In the genomic region with DNA sequence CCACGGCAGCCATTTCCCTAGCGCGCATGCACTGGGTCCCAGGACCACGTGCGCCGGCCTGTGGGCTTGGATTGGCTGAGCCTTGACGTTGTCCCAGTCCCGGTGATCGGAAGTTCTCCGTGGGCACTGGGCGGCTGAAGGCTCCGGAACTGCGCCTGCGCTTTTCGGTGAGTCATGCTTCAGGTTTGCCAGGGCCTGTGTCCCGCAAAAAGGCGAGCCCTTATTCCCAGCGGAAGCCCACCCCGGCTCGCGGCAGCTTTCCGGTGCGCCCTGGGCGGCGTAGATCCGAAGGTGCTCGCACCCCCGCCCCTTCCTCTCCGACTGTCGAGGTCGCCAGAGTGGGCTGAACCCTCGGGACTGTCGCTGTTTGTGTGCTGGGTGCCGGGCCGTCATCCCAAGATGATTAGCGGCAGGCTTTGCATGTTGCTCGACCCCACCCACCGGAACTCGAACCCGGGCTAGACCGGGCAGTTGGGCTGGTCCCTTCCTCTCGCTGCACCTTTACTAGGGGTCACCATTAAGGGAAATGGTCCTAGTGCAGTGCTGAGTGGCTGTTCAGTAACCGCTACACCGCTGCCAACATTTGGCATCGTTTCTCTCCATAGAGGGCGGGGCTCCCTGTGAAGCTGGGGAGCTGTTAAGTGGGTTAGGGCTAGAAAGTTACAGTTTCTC, we compare ENCODE assay signal across 8 cellular contexts. TPM values are rescaled to one million over a fixed set of nuclear protein-coding genes. Genes with fewer than 3 reads are reported as not detected.
DNase-seq lines count a peak whose midpoint lies in the region; ATAC-seq lines count a peak whose summit lies in the region.

A gene with protein sequence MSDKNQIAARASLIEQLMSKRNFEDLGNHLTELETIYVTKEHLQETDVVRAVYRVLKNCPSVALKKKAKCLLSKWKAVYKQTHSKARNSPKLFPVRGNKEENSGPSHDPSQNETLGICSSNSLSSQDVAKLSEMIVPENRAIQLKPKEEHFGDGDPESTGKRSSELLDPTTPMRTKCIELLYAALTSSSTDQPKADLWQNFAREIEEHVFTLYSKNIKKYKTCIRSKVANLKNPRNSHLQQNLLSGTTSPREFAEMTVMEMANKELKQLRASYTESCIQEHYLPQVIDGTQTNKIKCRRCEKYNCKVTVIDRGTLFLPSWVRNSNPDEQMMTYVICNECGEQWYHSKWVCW (plus strand): TSS at position 120 of the 672 bp plus-strand sequence. CDS start 9,368 bp downstream, outside the sequence.

- CTCF ChIA-PET in activated CD4-positive, alpha-beta T cell treated with anti-CD3 and anti-CD28 coated beads, Interleukin-2, amount 10 ng/mL, durations not matched to agents 7 days and 5 days (lab: Charles Lee) = no interaction called here

- ATAC-seq in GM19328 (IDR thresholded peaks at IDR 0.05; ENCODE audit: unreplicated experiment) = peak; percentile 91
- peak; percentile 90 for ATAC-seq in HG03469 (IDR thresholded peaks at IDR 0.05; ENCODE audit: unreplicated experiment)
- ATAC-seq in left colon = peak; percentile 99

- H3K36me3 Mint-ChIP-seq in activated CD4-positive, alpha-beta T cell treated with anti-CD3 and anti-CD28 coated beads, Interleukin-2, amount 10 ng/mL, durations not matched to agents 7 days and 5 days (ENCODE audit: low read depth) = peaks cover 15% of the 10 kb centered on the region

- no peaks in the 10 kb centered on the region for H3K27me3 Mint-ChIP-seq in activated CD4-positive, alpha-beta T cell treated with anti-CD3 and anti-CD28 coated beads, Interleukin-2, amount 10 ng/mL, durations not matched to agents 7 days and 5 days

- peak within 1 kb of the TSS; percentile 83 for H3K4me3 Mint-ChIP-seq in activated CD4-positive, alpha-beta T cell treated with anti-CD3 and anti-CD28 coated beads, Interleukin-2, amount 10 ng/mL, durations not matched to agents 7 days and 5 days

- H3K9me3 Mint-ChIP-seq in activated CD4-positive, alpha-beta T cell treated with anti-CD3 and anti-CD28 coated beads, Interleukin-2, amount 10 ng/mL, durations not matched to agents 7 days and 5 days = no peaks in the 10 kb centered on the region

- intact Hi-C loops in left colon (cut with DNase I, micrococcal nuclease) = loop anchor here in 1 of 2 donors (5.0 kb wide), 1 partner anchor 146 kb away; no protein-coding TSS in a partner anchor

- peak within 1 kb of the TSS; percentile 98 for H3K27ac Mint-ChIP-seq in activated CD4-positive, alpha-beta T cell treated with anti-CD3 and anti-CD28 coated beads, Interleukin-2, amount 10 ng/mL, durations not matched to agents 7 days and 5 days

- DNase-seq in C1 segment of cervical spinal cord (lab: John Stamatoyannopoulos, UW) (peak; percentile 61 to 97 (median 92)), NCI-H69 (lab: John Stamatoyannopoulos, UW) (peak; percentile 97), cortex of kidney (lab: John Stamatoyannopoulos, UW) (peak; percentile 21), left colon (peak; percentile 98)
- DNase-seq in activated CD4-positive, alpha-beta T cell treated with anti-CD3 and anti-CD28 coated beads, Interleukin-2, amount 10 ng/mL, durations not matched to agents 7 days and 5 days = peak; percentile 94
- DNase-seq in stimulated activated CD4-positive, alpha-beta T cell treated with anti-CD3 and anti-CD28 coated beads, Interleukin-1b, Interleukin-23, amount 100 ng/mL, for 4 hours (ENCODE audit: low read depth in 2 of 2) = peak; percentile 81 to 95

- POLR2A ChIA-PET in activated CD4-positive, alpha-beta T cell treated with anti-CD3 and anti-CD28 coated beads, Interleukin-2, amount 10 ng/mL, durations not matched to agents 7 days and 5 days (lab: Charles Lee) = interaction anchor here (0.6 kb wide), 1 partner anchor 566 kb away, joined by 3 read pairs; no protein-coding TSS in a partner anchor

- H3K4me1 Mint-ChIP-seq in activated CD4-positive, alpha-beta T cell treated with anti-CD3 and anti-CD28 coated beads, Interleukin-2, amount 10 ng/mL, durations not matched to agents 7 days and 5 days = peaks cover 26% of the 10 kb centered on the region

RNA-seq across cellular contexts. Expression of the gene that starts here (rescaled TPM):
- 1 to 10 TPM; 6.9 to 8.3 TPM for total RNA-seq in activated CD4-positive, alpha-beta T cell treated with anti-CD3 and anti-CD28 coated beads, Interleukin-2, amount 10 ng/mL, durations not matched to agents 7 days and 5 days
- total RNA-seq in left colon = 1 to 10 TPM; 2.2 to 4.3 TPM

Comparison
In these comparisons a context has a peak if more than half of its experiments do, and no peak if none do; other contexts are left out.
1. Peak in every context shown above with its lines: DNase-seq and ATAC-seq.
2. DNase-seq: peak in every context shown above with its lines; median percentile 98 in left colon; 97 in NCI-H69; 94 in activated CD4-positive, alpha-beta T cell treated with anti-CD3 and anti-CD28 coated beads, Interleukin-2, amount 10 ng/mL, durations not matched to agents 7 days and 5 days; 92 in C1 segment of cervical spinal cord; 88 in stimulated activated CD4-positive, alpha-beta T cell treated with anti-CD3 and anti-CD28 coated beads, Interleukin-1b, Interleukin-23, amount 100 ng/mL, for 4 hours; 21 in cortex of kidney.